Comparison of ENCODE assay signal across 13 cellular contexts in genomic region chr10:27383595-27384542, GRCh38.
DNase-seq lines count a peak whose midpoint lies in the region; ATAC-seq and FAIRE-seq lines count a peak whose summit lies in the region.
"Had no signal": no experiment of that assay in that cellular context is flagged by ENCODE, and none has a peak within 500 bp of the region (broad histone marks: within the 10 kb centered on the region; RNA-seq: fewer than 3 reads in every experiment).

No MANE protein-coding gene starts in this region.

- H3K27ac ChIP-seq in epithelial cell of prostate, result peak overlapping the region; percentile 53
- H3K27ac ChIP-seq: vagina had no signal

- DNase-seq in COLO668 (lab: John Stamatoyannopoulos, UW; ENCODE audit: unreplicated experiment) (peak; percentile 8), HTR-8/SVneo (ENCODE audit: insufficient read length, low spot score) (peak; percentile 3), NOMO-1 treated with dmso at 0.1 percent for 144 hours (lab: John Stamatoyannopoulos, UW; ENCODE audit: unreplicated experiment) (peak; percentile 28), epithelial cell of prostate (ENCODE audit: low read depth, low spot score) (peak; percentile 75), globus pallidus (ENCODE audit: low spot score) (no peak), DMS 273 (lab: John Stamatoyannopoulos, UW; ENCODE audit: unreplicated experiment) (no peak), occipital lobe (lab: John Stamatoyannopoulos, UW) (no peak)
- DNase-seq: activated CD4-positive, alpha-beta T cell treated with anti-CD3 and anti-CD28 coated beads for 36 hours; activated T-cell treated with anti-CD3 and anti-CD28 coated beads, Interleukin-2, amount 50 U/mL, for 72 hours; NCI-H526 treated with DMSO at 0.1 percent for 48 hours had no signal

- FAIRE-seq in HTR-8/SVneo (lab: Jason Lieb, UNC), result peak; percentile 72
- FAIRE-seq: G401.6 had no signal

- ATAC-seq in HG02870 (IDR thresholded peaks at IDR 0.05; ENCODE audit: unreplicated experiment), result no peak
- ATAC-seq: activated CD4-positive, alpha-beta T cell treated with anti-CD3 and anti-CD28 coated beads for 36 hours; activated T-cell treated with anti-CD3 and anti-CD28 coated beads, Interleukin-2, amount 50 U/mL, for 72 hours had no signal

Comparison
In these comparisons a context has a peak if more than half of its experiments do, and no peak if none do; other contexts are left out.
1. DNase-seq: peak in COLO668 (single experiment), HTR-8/SVneo (single experiment), NOMO-1 treated with dmso at 0.1 percent for 144 hours (single experiment) and epithelial cell of prostate (single experiment); none in globus pallidus (single experiment), DMS 273 (single experiment) and occipital lobe (single experiment).